ENCODE assay signal across 10 cellular contexts in genomic region chr4:164935363-164935762, GRCh38. TPM values are rescaled to one million over a fixed set of nuclear protein-coding genes. Genes with fewer than 3 reads are reported as not detected.
A peak's percentile ranks its signal among the peaks of the same experiment; 100 is the strongest.
DNase-seq lines count a peak whose midpoint lies in the region; ATAC-seq, FAIRE-seq and TF ChIP-seq lines count a peak whose summit lies in the region.
"Had no signal": no experiment of that assay in that cellular context is flagged by ENCODE, and none has a peak within 500 bp of the region (broad histone marks: within the 10 kb centered on the region; RNA-seq: fewer than 3 reads in every experiment).

No MANE protein-coding gene starts in this region.

- intact Hi-C loops in Caco-2 (cut with micrococcal nuclease; ENCODE audit: unreplicated experiment) (loop anchor here (1.0 kb wide), 2 partner anchors 156 to 167 kb away; no protein-coding TSS in a partner anchor), pancreas (cut with DNase I) (no loop called here)
- intact Hi-C loops in activated T-helper 2 cell treated with anti-CD3 and anti-CD28 coated beads, Interferon-gamma antibody, Interleukin-2, Interleukin-4, amounts not matched to agents 10 μg/mL and 5 μg/mL and 100 μg/mL, durations not matched to agents 14 hours and 24 hours and 36 hours (cut with micrococcal nuclease), result no loop called here
- intact Hi-C loops in activated CD4-positive, alpha-beta T cell treated with anti-CD3 and anti-CD28 coated beads for 36 hours (cut with DNase I, micrococcal nuclease), result no loop called here

- no peaks in the 10 kb centered on the region for H3K4me1 ChIP-seq in Caco-2
- H3K4me1 ChIP-seq in pancreas, result no peaks in the 10 kb centered on the region

- H3K4me3 ChIP-seq in Caco-2 (ENCODE audit: low read depth, low read length) (no peak overlapping the region), pancreas (no peak overlapping the region)
- H3K4me3 ChIP-seq: thoracic aorta had no signal

- CTCF ChIA-PET in Caco-2 (lab: Charles Lee), result interaction anchor here (0.6 to 2.0 kb wide), 11 partner anchors 16 to 167 kb away, joined by 3 to 11 read pairs (median 4); no protein-coding TSS in a partner anchor
- CTCF ChIA-PET in activated CD4-positive, alpha-beta T cell treated with anti-CD3 and anti-CD28 coated beads for 36 hours (lab: Charles Lee), result interaction anchor here (0.7 kb wide), 1 partner anchor 83 kb away, joined by 3 read pairs; no protein-coding TSS in a partner anchor

- no peaks in the 10 kb centered on the region for H3K9me3 Mint-ChIP-seq in Caco-2 (ENCODE audit: unreplicated experiment)
- H3K9me3 Mint-ChIP-seq in activated T-helper 2 cell treated with anti-CD3 and anti-CD28 coated beads, Interferon-gamma antibody, Interleukin-2, Interleukin-4, amounts not matched to agents 10 μg/mL and 5 μg/mL and 100 μg/mL, durations not matched to agents 14 hours and 24 hours and 36 hours, result no peaks in the 10 kb centered on the region
- no peaks in the 10 kb centered on the region for H3K9me3 Mint-ChIP-seq in activated CD4-positive, alpha-beta T cell treated with anti-CD3 and anti-CD28 coated beads for 36 hours (ENCODE audit: low read depth)

- H3K27ac Mint-ChIP-seq in Caco-2 (ENCODE audit: unreplicated experiment), result no peak overlapping the region
- H3K27ac Mint-ChIP-seq in activated T-helper 2 cell treated with anti-CD3 and anti-CD28 coated beads, Interferon-gamma antibody, Interleukin-2, Interleukin-4, amounts not matched to agents 10 μg/mL and 5 μg/mL and 100 μg/mL, durations not matched to agents 14 hours and 24 hours and 36 hours, result no peak overlapping the region
- H3K27ac Mint-ChIP-seq in activated CD4-positive, alpha-beta T cell treated with anti-CD3 and anti-CD28 coated beads for 36 hours, result no peak overlapping the region

- no peaks in the 10 kb centered on the region for H3K4me1 Mint-ChIP-seq in Caco-2 (ENCODE audit: low read depth, unreplicated experiment)
- H3K4me1 Mint-ChIP-seq in activated T-helper 2 cell treated with anti-CD3 and anti-CD28 coated beads, Interferon-gamma antibody, Interleukin-2, Interleukin-4, amounts not matched to agents 10 μg/mL and 5 μg/mL and 100 μg/mL, durations not matched to agents 14 hours and 24 hours and 36 hours (ENCODE audit: low read depth), result no peaks in the 10 kb centered on the region
- no peaks in the 10 kb centered on the region for H3K4me1 Mint-ChIP-seq in activated CD4-positive, alpha-beta T cell treated with anti-CD3 and anti-CD28 coated beads for 36 hours

- BruUV-seq in Caco-2 (replicated peaks; lab: Mats Ljungman, UMichigan), result no TSS peak

- H3K27me3 Mint-ChIP-seq in Caco-2 (ENCODE audit: insufficient read depth, unreplicated experiment), result no peaks in the 10 kb centered on the region
- peaks cover 3% of the 10 kb centered on the region for H3K27me3 Mint-ChIP-seq in activated T-helper 2 cell treated with anti-CD3 and anti-CD28 coated beads, Interferon-gamma antibody, Interleukin-2, Interleukin-4, amounts not matched to agents 10 μg/mL and 5 μg/mL and 100 μg/mL, durations not matched to agents 14 hours and 24 hours and 36 hours (ENCODE audit: low read depth)
- H3K27me3 Mint-ChIP-seq in activated CD4-positive, alpha-beta T cell treated with anti-CD3 and anti-CD28 coated beads for 36 hours, result peaks cover 18% of the 10 kb centered on the region

- H3K36me3 ChIP-seq in Caco-2 (ENCODE audit: control insufficient read depth, insufficient read depth, low read length) (no peaks in the 10 kb centered on the region), pancreas (no peaks in the 10 kb centered on the region)
- H3K36me3 ChIP-seq: thoracic aorta had no signal

- DNase-seq in Caco-2, result peak; percentile 46 to 53
- peak; percentile 28 for DNase-seq in RPMI7951 (ENCODE audit: low read depth)
- DNase-seq in Ammon's horn (ENCODE audit: low spot score), result no peak
- DNase-seq in pancreas, result no peak
- DNase-seq in activated T-helper 2 cell treated with anti-CD3 and anti-CD28 coated beads, Interferon-gamma antibody, Interleukin-2, Interleukin-4, amounts not matched to agents 10 μg/mL and 5 μg/mL and 100 μg/mL, durations not matched to agents 14 hours and 24 hours and 36 hours (ENCODE audit: low spot score), result no peak
- no peak for DNase-seq in activated CD4-positive, alpha-beta T cell treated with anti-CD3 and anti-CD28 coated beads for 36 hours
- DNase-seq: DND-41 had no signal

- H3K36me3 Mint-ChIP-seq in Caco-2 (ENCODE audit: insufficient read depth, unreplicated experiment), result peaks cover 6% of the 10 kb centered on the region
- no peaks in the 10 kb centered on the region for H3K36me3 Mint-ChIP-seq in activated T-helper 2 cell treated with anti-CD3 and anti-CD28 coated beads, Interferon-gamma antibody, Interleukin-2, Interleukin-4, amounts not matched to agents 10 μg/mL and 5 μg/mL and 100 μg/mL, durations not matched to agents 14 hours and 24 hours and 36 hours (ENCODE audit: low read depth)
- no peaks in the 10 kb centered on the region for H3K36me3 Mint-ChIP-seq in activated CD4-positive, alpha-beta T cell treated with anti-CD3 and anti-CD28 coated beads for 36 hours (ENCODE audit: low read depth)

- 35 to 46% methylated on average over 1 of the region's 1 CpG for WGBS in pancreas, 2 donors

- POLR2A ChIA-PET in Caco-2 (lab: Charles Lee), result interaction anchor here (0.8 kb wide), 1 partner anchor 157 kb away, joined by 4 read pairs; no protein-coding TSS in a partner anchor
- POLR2A ChIA-PET in activated CD4-positive, alpha-beta T cell treated with anti-CD3 and anti-CD28 coated beads for 36 hours (lab: Charles Lee), result no interaction called here

- H3K9me3 ChIP-seq in Caco-2 (no peaks in the 10 kb centered on the region), pancreas (no peaks in the 10 kb centered on the region)
- H3K9me3 ChIP-seq: thoracic aorta had no signal

- no peak overlapping the region for H3K27ac ChIP-seq in pancreas
- H3K27ac ChIP-seq: thoracic aorta had no signal

- H3K27me3 ChIP-seq in Caco-2 (replicated peaks; ENCODE audit: control insufficient read depth, insufficient read depth, low read length) (no peaks in the 10 kb centered on the region), pancreas (no peaks in the 10 kb centered on the region)

- no peak overlapping the region for H3K4me3 Mint-ChIP-seq in Caco-2 (ENCODE audit: unreplicated experiment)
- H3K4me3 Mint-ChIP-seq in activated T-helper 2 cell treated with anti-CD3 and anti-CD28 coated beads, Interferon-gamma antibody, Interleukin-2, Interleukin-4, amounts not matched to agents 10 μg/mL and 5 μg/mL and 100 μg/mL, durations not matched to agents 14 hours and 24 hours and 36 hours (ENCODE audit: low read depth), result no peak overlapping the region
- no peak overlapping the region for H3K4me3 Mint-ChIP-seq in activated CD4-positive, alpha-beta T cell treated with anti-CD3 and anti-CD28 coated beads for 36 hours

- no peak for FAIRE-seq in pancreas (lab: Jason Lieb, UNC)

- ATAC-seq in GM19328 (IDR thresholded peaks at IDR 0.05; ENCODE audit: unreplicated experiment), result peak; percentile 58
- ATAC-seq in HG03045 (IDR thresholded peaks at IDR 0.05; ENCODE audit: unreplicated experiment), result peak; percentile 57
- no peak for ATAC-seq in pancreas
- no peak for ATAC-seq in activated CD4-positive, alpha-beta T cell treated with anti-CD3 and anti-CD28 coated beads for 36 hours

- TF ChIP-seq CTCF in Caco-2 (IDR thresholded peaks at IDR 0.05; ENCODE audit: insufficient read depth in 1 of 2, low read depth in 1 of 2, low read length in 1 of 2, severe bottlenecking in 1 of 2, unreplicated experiment in 1 of 2) (peak; percentile 27 to 63), pancreas (IDR thresholded peaks at IDR 0.05) (no peak)

RNA-seq across cellular contexts. Expression of gene TRIM61, which starts 42.1 kb away (rescaled TPM):
- total RNA-seq in Caco-2 (2022), result not detected in 2 replicates
- 0.20 TPM in 1 of 2 replicates, not detected in the other for total RNA-seq in RPMI7951 (2014; rRNA removed; shearing (Covaris generic))
- total RNA-seq in pancreas, result under 1 TPM; 0.12 to 0.47 (median 0.18) TPM
- under 1 TPM; 0.11 to 0.70 TPM for polyA plus RNA-seq in pancreas
- 2.7 and 3.2 TPM in 2 replicates for total RNA-seq in activated T-helper 2 cell treated with anti-CD3 and anti-CD28 coated beads, Interferon-gamma antibody, Interleukin-2, Interleukin-4, amounts not matched to agents 10 μg/mL and 5 μg/mL and 100 μg/mL, durations not matched to agents 14 hours and 24 hours and 36 hours
- 1 to 10 TPM; 1.1 to 1.2 TPM for total RNA-seq in activated CD4-positive, alpha-beta T cell treated with anti-CD3 and anti-CD28 coated beads for 36 hours

RNA-seq across cellular contexts. Expression of gene APELA, which starts 58.4 kb away (rescaled TPM):
- 30.6 and 34.8 TPM in 2 replicates for total RNA-seq in Caco-2 (2022)
- total RNA-seq in RPMI7951 (2014; rRNA removed; shearing (Covaris generic)), result not detected in 2 replicates
- total RNA-seq in pancreas, result under 1 TPM in 1 of 6 donors, not detected in 5; 0.12 TPM
- not detected for polyA plus RNA-seq in pancreas
- total RNA-seq in activated T-helper 2 cell treated with anti-CD3 and anti-CD28 coated beads, Interferon-gamma antibody, Interleukin-2, Interleukin-4, amounts not matched to agents 10 μg/mL and 5 μg/mL and 100 μg/mL, durations not matched to agents 14 hours and 24 hours and 36 hours, result not detected in 2 replicates
- not detected for total RNA-seq in activated CD4-positive, alpha-beta T cell treated with anti-CD3 and anti-CD28 coated beads for 36 hours
- total RNA-seq: thoracic aorta had no signal

Comparison
In these comparisons a context has a peak if more than half of its experiments do, and no peak if none do; other contexts are left out.
1. DNase-seq: peak in Caco-2 (2 of 2) and RPMI7951 (single experiment); none in Ammon's horn (single experiment), pancreas (0 of 6), activated T-helper 2 cell treated with anti-CD3 and anti-CD28 coated beads, Interferon-gamma antibody, Interleukin-2, Interleukin-4, amounts not matched to agents 10 μg/mL and 5 μg/mL and 100 μg/mL, durations not matched to agents 14 hours and 24 hours and 36 hours (single experiment) and activated CD4-positive, alpha-beta T cell treated with anti-CD3 and anti-CD28 coated beads for 36 hours (single experiment).
2. CTCF ChIP-seq: peak in Caco-2 (2 of 2); none in pancreas (0 of 4).
3. ATAC-seq: peak in GM19328 (single experiment) and HG03045 (single experiment); none in pancreas (0 of 4) and activated CD4-positive, alpha-beta T cell treated with anti-CD3 and anti-CD28 coated beads for 36 hours (single experiment).
4. RNA of gene APELA, which starts 58.4 kb away (total RNA-seq): 30.6 to 34.8 TPM in Caco-2; not detected in RPMI7951, 0.12 TPM in pancreas, not detected in activated T-helper 2 cell treated with anti-CD3 and anti-CD28 coated beads, Interferon-gamma antibody, Interleukin-2, Interleukin-4, amounts not matched to agents 10 μg/mL and 5 μg/mL and 100 μg/mL, durations not matched to agents 14 hours and 24 hours and 36 hours and not detected in activated CD4-positive, alpha-beta T cell treated with anti-CD3 and anti-CD28 coated beads for 36 hours; every median in the first group is over 10 times any median in the second.